13 cellular contexts compared by ENCODE assay signal in genomic region chr3:21645121-21645897, GRCh38.
DNase-seq lines count a peak whose midpoint lies in the region; ATAC-seq, FAIRE-seq and TF ChIP-seq lines count a peak whose summit lies in the region.
"Had no signal": no experiment of that assay in that cellular context is flagged by ENCODE, and none has a peak within 500 bp of the region (broad histone marks: within the 10 kb centered on the region; RNA-seq: fewer than 3 reads in every experiment).

No MANE protein-coding gene starts in this region.

- H3K27ac ChIP-seq in GM23338 (ENCODE audit: low read depth) (no peak overlapping the region), right cardiac atrium (ENCODE audit: low read length) (peak overlapping the region; percentile 68)

- intact Hi-C loops in right cardiac atrium (cut with DNase I) (no loop called here), mucosa of descending colon (cut with DNase I, micrococcal nuclease) (no loop called here)

- peak overlapping the region; percentile 32 for H3K9ac ChIP-seq in skeletal muscle satellite cell (ENCODE audit: low read depth, low read length)

- H3K36me3 ChIP-seq in GM23338 (ENCODE audit: insufficient read depth) (no peaks in the 10 kb centered on the region), skeletal muscle satellite cell (ENCODE audit: insufficient read depth, low read length) (no peaks in the 10 kb centered on the region), mucosa of descending colon (ENCODE audit: low read depth) (no peaks in the 10 kb centered on the region)

- H3K36me3 Mint-ChIP-seq in GM23338 (ENCODE audit: low read depth): peaks cover 11% of the 10 kb centered on the region
- H3K36me3 Mint-ChIP-seq: CD4-positive, CD25-positive, alpha-beta regulatory T cell; IgD-negative memory B cell had no signal

- DNase-seq in GM23338 (ENCODE audit: low spot score) (no peak), choroid plexus epithelial cell (ENCODE audit: low read depth) (peak; percentile 9), right cardiac atrium (peak; percentile 56 to 83 (median 72)), HTR-8/SVneo (ENCODE audit: insufficient read length, low spot score) (no peak), DMS114 treated with DMSO at 0.1 percent for 48 hours (lab: John Stamatoyannopoulos, UW; ENCODE audit: unreplicated experiment) (no peak), mucosa of descending colon (no peak)
- no peak for DNase-seq in stimulated activated naive CD8-positive, alpha-beta T cell treated with anti-CD3 and anti-CD28 coated beads, Interleukin-15, amount 100 ng/mL, for 72 hours
- DNase-seq: activated CD4-positive, alpha-beta T cell treated with anti-CD3 and anti-CD28 coated beads for 36 hours; CD4-positive, CD25-positive, alpha-beta regulatory T cell; GOT3; NCI-H1694 had no signal

- no peaks in the 10 kb centered on the region for H4K20me1 ChIP-seq in GM23338 (replicated peaks; ENCODE audit: insufficient read depth)

- H3K9me3 Mint-ChIP-seq in GM23338: peaks cover 10% of the 10 kb centered on the region
- peaks cover 0 to 5% of the 10 kb centered on the region in 2 donors for H3K9me3 Mint-ChIP-seq in stimulated activated naive CD8-positive, alpha-beta T cell treated with anti-CD3 and anti-CD28 coated beads, Interleukin-15, amount 100 ng/mL, for 72 hours

- no peak overlapping the region for H2AFZ ChIP-seq in GM23338

- WGBS in right cardiac atrium: 43% methylated on average over 4 of the region's 4 CpGs

- H3K4me1 ChIP-seq in GM23338 (ENCODE audit: insufficient read depth): peaks cover 3% of the 10 kb centered on the region; the same call in 1 of the 2 replicates
- H3K4me1 ChIP-seq in right cardiac atrium (ENCODE audit: control insufficient read depth, insufficient read depth, low read length): peaks cover 4% of the 10 kb centered on the region
- H3K4me1 ChIP-seq in skeletal muscle satellite cell (ENCODE audit: control insufficient read depth, insufficient read depth, low read length): peaks cover 19% of the 10 kb centered on the region
- no peaks in the 10 kb centered on the region for H3K4me1 ChIP-seq in mucosa of descending colon (ENCODE audit: low read depth)

- no peak for FAIRE-seq in HTR-8/SVneo (lab: Jason Lieb, UNC)

- ATAC-seq in GM23338 (no peak), right cardiac atrium (peak; percentile 91 to 93), mucosa of descending colon (no peak)
- no peak for ATAC-seq in stimulated activated naive CD8-positive, alpha-beta T cell treated with anti-CD3 and anti-CD28 coated beads, Interleukin-15, amount 100 ng/mL, for 72 hours
- ATAC-seq: activated CD4-positive, alpha-beta T cell treated with anti-CD3 and anti-CD28 coated beads for 36 hours had no signal

- H3K4me2 ChIP-seq in GM23338 (no peak overlapping the region), skeletal muscle satellite cell (ENCODE audit: low read length) (peak overlapping the region; percentile 67)

- no peaks in the 10 kb centered on the region for H3K9me2 ChIP-seq in GM23338 (ENCODE audit: insufficient read depth)

- no peaks in the 10 kb centered on the region for H3K79me2 ChIP-seq in GM23338 (replicated peaks; ENCODE audit: insufficient read depth)

- H3K4me3 ChIP-seq in GM23338: no peak overlapping the region
- no peak overlapping the region for H3K4me3 ChIP-seq in choroid plexus epithelial cell (ENCODE audit: low read depth, low read length)
- no peak overlapping the region for H3K4me3 ChIP-seq in right cardiac atrium (ENCODE audit: low read length)
- H3K4me3 ChIP-seq in skeletal muscle satellite cell (ENCODE audit: low read length): peak overlapping the region; percentile 23
- H3K4me3 ChIP-seq in mucosa of descending colon: no peak overlapping the region

- no peaks in the 10 kb centered on the region for H3K27me3 ChIP-seq in GM23338 (ENCODE audit: insufficient read depth)
- no peaks in the 10 kb centered on the region for H3K27me3 ChIP-seq in right cardiac atrium (ENCODE audit: control insufficient read depth, insufficient read depth)
- H3K27me3 ChIP-seq in skeletal muscle satellite cell (ENCODE audit: control insufficient read depth, insufficient read depth, low read length): no peaks in the 10 kb centered on the region

- no peaks in the 10 kb centered on the region for H3F3A ChIP-seq in GM23338 (replicated peaks; ENCODE audit: low read depth)

- no peak overlapping the region for H3K4me3 Mint-ChIP-seq in GM23338
- H3K4me3 Mint-ChIP-seq in stimulated activated naive CD8-positive, alpha-beta T cell treated with anti-CD3 and anti-CD28 coated beads, Interleukin-15, amount 100 ng/mL, for 72 hours: no peak overlapping the region
- H3K4me3 Mint-ChIP-seq: activated CD4-positive, alpha-beta T cell treated with anti-CD3 and anti-CD28 coated beads for 36 hours; CD4-positive, CD25-positive, alpha-beta regulatory T cell; IgD-negative memory B cell had no signal

- H3K4me1 Mint-ChIP-seq in GM23338: peaks cover 19% of the 10 kb centered on the region
- H3K4me1 Mint-ChIP-seq in stimulated activated naive CD8-positive, alpha-beta T cell treated with anti-CD3 and anti-CD28 coated beads, Interleukin-15, amount 100 ng/mL, for 72 hours: no peaks in the 10 kb centered on the region
- H3K4me1 Mint-ChIP-seq: activated CD4-positive, alpha-beta T cell treated with anti-CD3 and anti-CD28 coated beads for 36 hours; CD4-positive, CD25-positive, alpha-beta regulatory T cell; IgD-negative memory B cell had no signal

- no peaks in the 10 kb centered on the region for H3K27me3 Mint-ChIP-seq in GM23338 (ENCODE audit: insufficient read depth, low read depth, poor library complexity)
- no peaks in the 10 kb centered on the region for H3K27me3 Mint-ChIP-seq in stimulated activated naive CD8-positive, alpha-beta T cell treated with anti-CD3 and anti-CD28 coated beads, Interleukin-15, amount 100 ng/mL, for 72 hours
- H3K27me3 Mint-ChIP-seq: activated CD4-positive, alpha-beta T cell treated with anti-CD3 and anti-CD28 coated beads for 36 hours; CD4-positive, CD25-positive, alpha-beta regulatory T cell; IgD-negative memory B cell had no signal

- TF ChIP-seq CTCF in GM23338 (conservative IDR thresholded peaks at IDR 0.05; ENCODE audit: low read depth in 2 of 2) (no peak), choroid plexus epithelial cell (conservative IDR thresholded peaks at IDR 0.05; ENCODE audit: low read depth, low read length) (no peak), mucosa of descending colon (IDR thresholded peaks at IDR 0.05) (no peak)

- H3K27ac Mint-ChIP-seq in GM23338: peak overlapping the region; percentile 24; the same call in 1 of the 2 replicates
- H3K27ac Mint-ChIP-seq in stimulated activated naive CD8-positive, alpha-beta T cell treated with anti-CD3 and anti-CD28 coated beads, Interleukin-15, amount 100 ng/mL, for 72 hours: no peak overlapping the region
- H3K27ac Mint-ChIP-seq: activated CD4-positive, alpha-beta T cell treated with anti-CD3 and anti-CD28 coated beads for 36 hours; CD4-positive, CD25-positive, alpha-beta regulatory T cell; IgD-negative memory B cell had no signal

- H3K9me3 ChIP-seq in right cardiac atrium (ENCODE audit: control insufficient read depth, low read length): no peaks in the 10 kb centered on the region
- H3K9me3 ChIP-seq in skeletal muscle satellite cell (replicated peaks; ENCODE audit: low read length): no peaks in the 10 kb centered on the region
- no peaks in the 10 kb centered on the region for H3K9me3 ChIP-seq in mucosa of descending colon

TF ChIP-seq in GM23338, 12 proteins besides CTCF, POLR2A, EP300 and RAD21 (continues in another document):
- TF ChIP-seq EZH2 (IDR thresholded peaks at IDR 0.05; ENCODE audit: low read depth, unreplicated experiment) (no peak), STAT1 (IDR thresholded peaks at IDR 0.05; ENCODE audit: unreplicated experiment) (no peak), ETS1 (IDR thresholded peaks at IDR 0.05) (no peak), ZNF331 (CRISPR knock-in tag; IDR thresholded peaks at IDR 0.05; ENCODE audit: low read depth) (no peak), POLR2AphosphoS5 (IDR thresholded peaks at IDR 0.05; ENCODE audit: low read depth) (no peak), EZH2phosphoT487 (IDR thresholded peaks at IDR 0.05; ENCODE audit: unreplicated experiment) (no peak), NANOG (IDR thresholded peaks at IDR 0.05; ENCODE audit: borderline replicate concordance) (no peak), REST (IDR thresholded peaks at IDR 0.05; ENCODE audit: unreplicated experiment) (no peak), JUNB (IDR thresholded peaks at IDR 0.05; ENCODE audit: unreplicated experiment) (no peak)

Comparison
In these comparisons a context has a peak if more than half of its experiments do, and no peak if none do; other contexts are left out.
1. ATAC-seq: peak in right cardiac atrium (2 of 2); none in GM23338 (single experiment), mucosa of descending colon (single experiment) and stimulated activated naive CD8-positive, alpha-beta T cell treated with anti-CD3 and anti-CD28 coated beads, Interleukin-15, amount 100 ng/mL, for 72 hours (single experiment).
2. DNase-seq: peak in choroid plexus epithelial cell (single experiment) and right cardiac atrium (3 of 3); none in GM23338 (single experiment), HTR-8/SVneo (single experiment), DMS114 treated with DMSO at 0.1 percent for 48 hours (single experiment), mucosa of descending colon (0 of 3) and stimulated activated naive CD8-positive, alpha-beta T cell treated with anti-CD3 and anti-CD28 coated beads, Interleukin-15, amount 100 ng/mL, for 72 hours (0 of 2).